ENCODE assay signal across 1 cellular context in the genomic region with DNA sequence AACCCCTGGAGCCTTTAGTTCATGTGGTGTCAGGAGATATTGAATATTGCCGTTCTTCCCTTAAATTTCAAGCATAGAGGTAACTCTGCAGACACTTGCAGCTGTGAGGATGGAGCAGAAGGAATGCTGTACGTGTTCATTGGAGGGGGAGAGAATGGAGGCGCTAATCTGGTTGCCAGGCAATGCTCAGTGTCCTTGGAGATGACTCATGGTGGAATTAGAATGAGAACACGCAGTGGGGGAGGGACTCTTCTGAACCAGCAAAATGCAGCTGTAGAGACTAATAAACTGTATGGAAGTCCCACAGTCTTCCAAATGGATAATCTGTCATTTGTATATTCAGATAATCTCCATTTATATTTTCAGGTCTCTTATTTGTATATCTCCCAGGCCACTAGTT.
A peak's percentile ranks its signal among the peaks of the same experiment; 100 is the strongest.
TF ChIP-seq lines count a peak whose summit lies in the region.

No MANE protein-coding gene starts in this region.

TF ChIP-seq in HepG2, 621 proteins besides CTCF, POLR2A, EP300 and RAD21:
- TF ChIP-seq, protein P1, sequence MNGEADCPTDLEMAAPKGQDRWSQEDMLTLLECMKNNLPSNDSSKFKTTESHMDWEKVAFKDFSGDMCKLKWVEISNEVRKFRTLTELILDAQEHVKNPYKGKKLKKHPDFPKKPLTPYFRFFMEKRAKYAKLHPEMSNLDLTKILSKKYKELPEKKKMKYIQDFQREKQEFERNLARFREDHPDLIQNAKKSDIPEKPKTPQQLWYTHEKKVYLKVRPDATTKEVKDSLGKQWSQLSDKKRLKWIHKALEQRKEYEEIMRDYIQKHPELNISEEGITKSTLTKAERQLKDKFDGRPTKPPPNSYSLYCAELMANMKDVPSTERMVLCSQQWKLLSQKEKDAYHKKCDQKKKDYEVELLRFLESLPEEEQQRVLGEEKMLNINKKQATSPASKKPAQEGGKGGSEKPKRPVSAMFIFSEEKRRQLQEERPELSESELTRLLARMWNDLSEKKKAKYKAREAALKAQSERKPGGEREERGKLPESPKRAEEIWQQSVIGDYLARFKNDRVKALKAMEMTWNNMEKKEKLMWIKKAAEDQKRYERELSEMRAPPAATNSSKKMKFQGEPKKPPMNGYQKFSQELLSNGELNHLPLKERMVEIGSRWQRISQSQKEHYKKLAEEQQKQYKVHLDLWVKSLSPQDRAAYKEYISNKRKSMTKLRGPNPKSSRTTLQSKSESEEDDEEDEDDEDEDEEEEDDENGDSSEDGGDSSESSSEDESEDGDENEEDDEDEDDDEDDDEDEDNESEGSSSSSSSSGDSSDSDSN (CRISPR knock-in tag; IDR thresholded peaks at IDR 0.05) = no peak
- no peak for TF ChIP-seq SIN3B (IDR thresholded peaks at IDR 0.05; ENCODE audit: low read length)
- TF ChIP-seq HMGA1 (CRISPR knock-in tag; conservative IDR thresholded peaks at IDR 0.05) = no peak
- no peak for TF ChIP-seq ZNF724P (CRISPR knock-in tag; IDR thresholded peaks at IDR 0.05; ENCODE audit: borderline replicate concordance)
- TF ChIP-seq SAP130 (CRISPR knock-in tag; IDR thresholded peaks at IDR 0.05; ENCODE audit: low read depth) = 0 out of 2 replicates have a peak, but pooled peaks have one; percentile 13
- no peak for TF ChIP-seq MYNN (CRISPR knock-in tag; IDR thresholded peaks at IDR 0.05; ENCODE audit: low read depth)
- peak; percentile 65 for TF ChIP-seq FOSL2 (CRISPR knock-in tag; IDR thresholded peaks at IDR 0.05)
- no peak for TF ChIP-seq ZNF329 (CRISPR knock-in tag; IDR thresholded peaks at IDR 0.05; ENCODE audit: low read depth)
